1 cellular context compared by ENCODE assay signal in the genomic region with DNA sequence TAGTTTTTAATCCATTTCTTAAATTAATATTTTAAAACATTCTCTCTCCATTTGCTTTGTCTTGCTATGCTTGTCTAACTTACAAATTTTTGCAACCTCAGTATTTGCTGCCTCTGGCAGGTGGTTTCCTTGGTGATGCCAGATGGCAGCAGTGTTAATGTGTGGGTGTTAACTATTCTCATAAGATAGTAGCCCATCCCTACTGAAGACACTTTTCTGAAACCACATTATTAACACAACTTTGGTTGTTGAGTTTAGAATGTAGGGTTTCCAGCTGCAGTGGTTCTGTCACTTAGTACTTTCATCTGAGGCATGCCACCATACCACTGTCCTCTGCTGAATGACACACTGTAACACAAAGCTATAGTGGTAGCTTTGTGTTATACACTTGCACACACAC.
TF ChIP-seq lines count a peak whose summit lies in the region.

No MANE protein-coding gene starts in this region.

TF ChIP-seq in HepG2, 621 proteins besides CTCF, POLR2A, EP300 and RAD21 (continued from another document):
- TF ChIP-seq, protein P1, sequence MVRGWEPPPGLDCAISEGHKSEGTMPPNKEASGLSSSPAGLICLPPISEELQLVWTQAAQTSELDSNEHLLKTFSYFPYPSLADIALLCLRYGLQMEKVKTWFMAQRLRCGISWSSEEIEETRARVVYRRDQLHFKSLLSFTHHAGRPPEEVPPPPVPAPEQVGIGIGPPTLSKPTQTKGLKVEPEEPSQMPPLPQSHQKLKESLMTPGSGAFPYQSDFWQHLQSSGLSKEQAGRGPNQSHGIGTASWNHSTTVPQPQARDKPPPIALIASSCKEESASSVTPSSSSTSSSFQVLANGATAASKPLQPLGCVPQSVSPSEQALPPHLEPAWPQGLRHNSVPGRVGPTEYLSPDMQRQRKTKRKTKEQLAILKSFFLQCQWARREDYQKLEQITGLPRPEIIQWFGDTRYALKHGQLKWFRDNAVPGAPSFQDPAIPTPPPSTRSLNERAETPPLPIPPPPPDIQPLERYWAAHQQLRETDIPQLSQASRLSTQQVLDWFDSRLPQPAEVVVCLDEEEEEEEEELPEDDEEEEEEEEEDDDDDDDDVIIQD (CRISPR knock-in tag; IDR thresholded peaks at IDR 0.05; ENCODE audit: low read depth): no peak
- TF ChIP-seq ZSCAN12 (CRISPR knock-in tag; IDR thresholded peaks at IDR 0.05) (no peak), GZF1 (CRISPR knock-in tag; IDR thresholded peaks at IDR 0.05) (no peak), RXRA (CRISPR knock-in tag; IDR thresholded peaks at IDR 0.05) (no peak), ZNF766 (CRISPR knock-in tag; IDR thresholded peaks at IDR 0.05; ENCODE audit: borderline replicate concordance) (no peak), NCOA1 (CRISPR knock-in tag; IDR thresholded peaks at IDR 0.05) (no peak), ZIK1 (CRISPR knock-in tag; IDR thresholded peaks at IDR 0.05; ENCODE audit: borderline replicate concordance, low read depth) (no peak), ZMYM4 (CRISPR knock-in tag; IDR thresholded peaks at IDR 0.05) (no peak), U2AF1 (optimal IDR thresholded peaks at IDR 0.05; ENCODE audit: low read depth, low read length) (no peak), FOXA1 (IDR thresholded peaks at IDR 0.05) (no peak), FOXA1 (CRISPR knock-in tag; IDR thresholded peaks at IDR 0.05) (no peak), AKAP8 (CRISPR knock-in tag; IDR thresholded peaks at IDR 0.05) (no peak), NFKB2 (CRISPR knock-in tag; IDR thresholded peaks at IDR 0.05; ENCODE audit: borderline replicate concordance) (no peak)
